12 cellular contexts compared by ENCODE assay signal in genomic region chr2:18077211-18077610, GRCh38.
"Had no signal": no experiment of that assay in that cellular context is flagged by ENCODE, and none has a peak within 500 bp of the region (broad histone marks: within the 10 kb centered on the region; RNA-seq: fewer than 3 reads in every experiment).

No MANE protein-coding gene starts in this region.

- H3K27me3 ChIP-seq: breast epithelium, gastroesophageal sphincter, sigmoid colon had no signal

- ATAC-seq: gastroesophageal sphincter; left lobe of liver; psoas muscle; stimulated activated naive CD8-positive, alpha-beta T cell treated with anti-CD3 and anti-CD28 coated beads, Interleukin-15, Interleukin-2, amounts not matched to agents 100 U/mL and 50 U/mL, for 24 hours had no signal

- H3K36me3 ChIP-seq: breast epithelium, gastroesophageal sphincter, sigmoid colon had no signal

- DNase-seq: activated CD4-positive, alpha-beta T cell treated with anti-CD3 and anti-CD28 coated beads, Interleukin-2, amount 10 ng/mL, durations not matched to agents 7 days and 5 days; activated CD4-positive, CD25-positive, alpha-beta regulatory T cell; amygdala; islet precursor cell; psoas muscle; sigmoid colon; stimulated activated CD4-positive, alpha-beta T cell treated with anti-CD3 and anti-CD28 coated beads, Interleukin-4, amount 100 ng/mL, for 1 hour; stimulated activated CD8-positive, alpha-beta memory T cell treated with anti-CD3 and anti-CD28 coated beads, Interleukin-4, amount 100 ng/mL, for 48 hours; stimulated activated naive CD8-positive, alpha-beta T cell treated with anti-CD3 and anti-CD28 coated beads, Interleukin-15, Interleukin-2, amounts not matched to agents 100 U/mL and 50 U/mL, for 24 hours had no signal

- H3K4me3 ChIP-seq: breast epithelium, gastroesophageal sphincter, psoas muscle, sigmoid colon had no signal

- H3K4me1 ChIP-seq: breast epithelium, psoas muscle had no signal

- H3K9me3 ChIP-seq: breast epithelium, gastroesophageal sphincter, psoas muscle, sigmoid colon had no signal

- H3K27ac ChIP-seq: breast epithelium, gastroesophageal sphincter, psoas muscle, sigmoid colon had no signal
